24 cellular contexts compared by ENCODE assay signal in the genomic region with DNA sequence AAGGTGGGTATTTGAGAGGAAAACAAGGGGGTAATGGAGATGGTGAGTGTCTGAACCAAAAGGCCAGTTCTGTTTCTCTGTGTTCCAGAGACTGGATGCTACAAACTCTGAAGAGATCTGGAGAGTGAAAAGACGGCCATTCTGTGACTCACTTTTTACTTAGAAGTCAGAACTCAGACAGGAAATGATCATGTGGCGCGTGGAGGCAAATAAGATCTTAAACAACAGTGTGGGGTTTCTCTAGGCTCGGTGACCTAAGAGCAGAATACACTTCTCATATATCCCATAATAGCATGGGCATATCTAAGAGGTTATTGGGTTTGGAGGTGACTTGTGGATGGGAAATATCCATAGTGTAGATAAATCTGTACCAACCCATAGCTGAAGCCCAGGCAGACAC.
"Had no signal": no experiment of that assay in that cellular context is flagged by ENCODE, and none has a peak within 500 bp of the region (broad histone marks: within the 10 kb centered on the region; RNA-seq: fewer than 3 reads in every experiment).

No MANE protein-coding gene starts in this region.

- DNase-seq: dermis blood vessel endothelial cell; dorsolateral prefrontal cortex; effector CD4-positive, alpha-beta T cell; effector memory CD8-positive, alpha-beta T cell; endodermal cell; erythroblast; esophagus squamous epithelium; foreskin fibroblast; foreskin melanocyte; gastrocnemius medialis; glutamatergic neuron; head of caudate nucleus; heart right ventricle; hippocampal formation; left cardiac atrium; left lung; left ventricle myocardium superior; lower lobe of right lung; mesenchymal stem cell; midbrain; naive B cell had no signal

- H3K4me3 ChIP-seq: coronary artery, dorsolateral prefrontal cortex, esophagus squamous epithelium, gastrocnemius medialis, heart right ventricle, left lung, lower lobe of right lung had no signal

- H3K9me3 ChIP-seq: esophagus squamous epithelium, gastrocnemius medialis, lower lobe of right lung had no signal

- H3K36me3 ChIP-seq: esophagus squamous epithelium, gastrocnemius medialis, heart right ventricle, left lung, lower lobe of right lung had no signal

- H3K27me3 ChIP-seq: esophagus squamous epithelium, gastrocnemius medialis, left lung had no signal

- H3K4me1 ChIP-seq: esophagus squamous epithelium, gastrocnemius medialis, heart right ventricle, left lung, lower lobe of right lung had no signal

- H3K27ac ChIP-seq: coronary artery, dorsolateral prefrontal cortex, epithelial cell of prostate, esophagus squamous epithelium, gastrocnemius medialis, heart right ventricle, left lung, lower lobe of right lung had no signal

- ATAC-seq: effector memory CD8-positive, alpha-beta T cell; esophagus mucosa; gastrocnemius medialis; heart right ventricle; left cardiac atrium; left lung; left ventricle myocardium superior; lower lobe of right lung had no signal
